In the genomic region with DNA sequence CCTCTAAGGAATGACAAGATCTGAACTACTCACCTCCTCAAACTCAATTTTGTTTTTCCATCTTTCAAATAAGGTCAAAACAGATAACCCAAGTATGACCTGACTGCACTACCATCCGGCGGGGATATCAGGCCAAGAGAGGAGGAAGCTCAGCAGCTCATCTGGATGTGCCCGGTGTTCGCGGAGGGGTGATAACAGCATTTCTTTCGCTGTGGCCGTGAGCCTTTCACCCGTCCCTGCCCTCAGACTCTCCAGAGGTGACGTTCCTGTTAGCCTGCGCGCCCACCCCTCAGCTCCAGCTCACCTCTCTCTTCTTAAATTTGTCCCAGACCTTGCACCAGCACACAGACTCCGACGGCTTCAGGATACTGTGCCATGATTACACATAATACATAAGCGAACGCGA, we compare ENCODE assay signal across 8 cellular contexts. TPM values are rescaled to one million over a fixed set of nuclear protein-coding genes. Genes with fewer than 3 reads are reported as not detected.
DNase-seq lines count a peak whose midpoint lies in the region; ATAC-seq, FAIRE-seq and TF ChIP-seq lines count a peak whose summit lies in the region.

No MANE protein-coding gene starts in this region.

- peaks cover 9% of the 10 kb centered on the region for H3F3A ChIP-seq in SK-N-SH (replicated peaks; ENCODE audit: insufficient read depth)

- no TSS peak for BruUV-seq in mammary epithelial cell (replicated peaks; lab: Mats Ljungman, UMichigan)
- BruUV-seq in HepG2 (replicated peaks; lab: Mats Ljungman, UMichigan) = TSS peak; percentile 76

- H3K36me3 ChIP-seq in SK-N-SH (replicated peaks in 1 of 2; ENCODE audit: control insufficient read depth in 1 of 2, insufficient read depth in 2 of 2, low read length in 1 of 2) (peaks cover 5 to 11% of the 10 kb centered on the region in 2 experiments), mammary epithelial cell (ENCODE audit: insufficient read depth, low read length) (no peaks in the 10 kb centered on the region), HepG2 (replicated peaks in 1 of 2; ENCODE audit: control insufficient read depth in 1 of 2, insufficient read depth in 2 of 2, low read length in 2 of 2) (peaks cover 0 to 13% of the 10 kb centered on the region in 2 experiments; a peak in 2 of 5 replicates)

- H3K4me1 ChIP-seq in SK-N-SH (ENCODE audit: control insufficient read depth in 1 of 2, insufficient read depth in 2 of 2, low read depth in 1 of 2, low read length in 1 of 2) = peaks cover 5 to 16% of the 10 kb centered on the region in 2 experiments
- peaks cover 11% of the 10 kb centered on the region for H3K4me1 ChIP-seq in mammary epithelial cell (ENCODE audit: insufficient read depth, low read length)
- H3K4me1 ChIP-seq in HepG2 (ENCODE audit: insufficient read depth, low read length) = peaks cover 53% of the 10 kb centered on the region

- peaks cover 41% of the 10 kb centered on the region for H3K79me2 ChIP-seq in SK-N-SH (ENCODE audit: insufficient read depth)
- peaks cover 21% of the 10 kb centered on the region for H3K79me2 ChIP-seq in mammary epithelial cell (ENCODE audit: insufficient read depth, low read length)
- H3K79me2 ChIP-seq in HepG2 (ENCODE audit: insufficient read depth, low read length) = peaks cover 43% of the 10 kb centered on the region

- H3K27me3 ChIP-seq in SK-N-SH (ENCODE audit: insufficient read depth) = no peaks in the 10 kb centered on the region
- H3K27me3 ChIP-seq in mammary epithelial cell (ENCODE audit: insufficient read depth, low read length) = no peaks in the 10 kb centered on the region
- no peaks in the 10 kb centered on the region; a peak in 2 of 5 replicates for H3K27me3 ChIP-seq in HepG2 (ENCODE audit: control insufficient read depth in 1 of 2, insufficient read depth in 2 of 2, low read length in 2 of 2)

- TF ChIP-seq POLR2A in HepG2 (IDR thresholded peaks at IDR 0.05; ENCODE audit: insufficient read depth in 1 of 2, low read depth in 2 of 2, low read length in 2 of 2) = no peak

- POLR2A ChIA-PET in SK-N-SH (lab: Yijun Ruan, JAX) (interaction anchor here (1.4 kb wide), 1 partner anchor 120 kb away, joined by 3 read pairs; the partner anchor contains the start of gene ZNF25), HepG2 (lab: Yijun Ruan, JAX) (interaction anchor here (1.0 to 1.5 kb wide), 5 partner anchors 9 to 104 kb away, joined by 3 to 5 read pairs (median 3); no protein-coding TSS in a partner anchor)

- H3K27ac ChIP-seq in SK-N-SH (ENCODE audit: low read depth in 2 of 2, low read length in 1 of 2) = peak overlapping the region; percentile 99 to 100; a peak in 3 of 4 replicates
- peak overlapping the region; percentile 66 for H3K27ac ChIP-seq in mammary epithelial cell (ENCODE audit: insufficient read depth, low read depth, low read length)
- H3K27ac ChIP-seq in HepG2 (ENCODE audit: extremely low read length, insufficient read depth, low read length) = peak overlapping the region; percentile 98

- dilution Hi-C loops in mammary epithelial cell (cut with HindIII; ENCODE audit: low sequenced_read_pairs) = no loop called here

- TF ChIP-seq EP300 in SK-N-SH (IDR thresholded peaks at IDR 0.05; ENCODE audit: borderline replicate concordance in 1 of 2, low read depth in 1 of 2, low read length in 1 of 2) (no peak), HepG2 (IDR thresholded peaks at IDR 0.05; ENCODE audit: low read depth in 2 of 2, low read length in 2 of 2) (no peak), HepG2 (CRISPR knock-in tag; IDR thresholded peaks at IDR 0.05; ENCODE audit: borderline replicate concordance) (no peak)

- H3K4me2 ChIP-seq in SK-N-SH (peak overlapping the region; percentile 98), mammary epithelial cell (ENCODE audit: insufficient read depth, low read depth, low read length) (peak overlapping the region; percentile 80), HepG2 (ENCODE audit: low read depth, low read length) (peak overlapping the region; percentile 97)

- CTCF ChIA-PET in SK-N-SH (lab: Yijun Ruan, JAX) = interaction anchor here (1.0 kb wide), 1 partner anchor 120 kb away, joined by 4 read pairs; no protein-coding TSS in a partner anchor
- CTCF ChIA-PET in mammary epithelial cell (lab: Charles Lee; ENCODE audit: low non-redundant PET) = no interaction called here
- CTCF ChIA-PET in HepG2 (lab: Yijun Ruan, JAX; ENCODE audit: low intra/inter-chr PET ratio, low total read pairs) = no interaction called here

- peak overlapping the region; percentile 99 for H2AFZ ChIP-seq in SK-N-SH (ENCODE audit: low read depth)
- H2AFZ ChIP-seq in mammary epithelial cell (ENCODE audit: low read depth, low read length) = peak overlapping the region; percentile 89
- no peak overlapping the region for H2AFZ ChIP-seq in HepG2 (ENCODE audit: low read length)

- no peaks in the 10 kb centered on the region for H3K9me3 ChIP-seq in SK-N-SH
- no peaks in the 10 kb centered on the region for H3K9me3 ChIP-seq in mammary epithelial cell (replicated peaks; ENCODE audit: insufficient read depth, low read length)
- H3K9me3 ChIP-seq in HepG2 (ENCODE audit: low read length) = peaks cover 7% of the 10 kb centered on the region; the same call in 1 of the 2 replicates

- H3K9ac ChIP-seq in SK-N-SH (peak overlapping the region; percentile 97), mammary epithelial cell (ENCODE audit: insufficient read depth, low read length) (peak overlapping the region; percentile 78), HepG2 (ENCODE audit: insufficient read depth, low read depth, low read length) (peak overlapping the region; percentile 93)

- H4K20me1 ChIP-seq in SK-N-SH (ENCODE audit: insufficient read depth) (no peaks in the 10 kb centered on the region), mammary epithelial cell (ENCODE audit: insufficient read depth, low read length) (no peaks in the 10 kb centered on the region), HepG2 (ENCODE audit: insufficient read depth, low read length) (no peaks in the 10 kb centered on the region)

- DNase-seq in AG09309 (ENCODE audit: low read depth) = no peak
- DNase-seq in SK-N-SH = peak; percentile 41
- no peak for DNase-seq in mammary epithelial cell
- no peak for DNase-seq in HepG2 (ENCODE audit: low spot score)
- peak; percentile 5 to 7 for DNase-seq in stimulated activated CD8-positive, alpha-beta memory T cell treated with anti-CD3 and anti-CD28 coated beads, Interleukin-2, amount 100 ng/mL, for 48 hours (ENCODE audit: low read depth in 2 of 2)
- no peak for DNase-seq in KG1 (lab: John Stamatoyannopoulos, UW)

- intact Hi-C loops in mammary epithelial cell (cut with micrococcal nuclease) = loop anchor here (5.0 kb wide), 1 partner anchor 120 kb away; the partner anchor contains the start of gene ZNF25
- intact Hi-C loops in HepG2 (cut with micrococcal nuclease; ENCODE audit: unreplicated experiment) = loop anchor here (5.0 to 10.0 kb wide), 3 partner anchors 45 to 158 kb away; partner anchors contain the start of genes ZNF25 and ZNF33A

- peak overlapping the region; percentile 44 for H3K4me3 ChIP-seq in AG09309 (ENCODE audit: control insufficient read depth, low read depth, low read length)
- H3K4me3 ChIP-seq in SK-N-SH (ENCODE audit: low read depth in 2 of 2, low read length in 1 of 2) = peak overlapping the region; percentile 89 to 90
- H3K4me3 ChIP-seq in mammary epithelial cell (replicated peaks in 1 of 3; ENCODE audit: insufficient read depth in 1 of 3, low read depth in 2 of 3, low read length in 3 of 3) = peak overlapping the region; percentile 67 to 87 (median 72)
- H3K4me3 ChIP-seq in HepG2 (replicated peaks in 1 of 3; ENCODE audit: insufficient read depth in 1 of 3, low read depth in 2 of 3, low read length in 3 of 3) = peak overlapping the region; percentile 71 to 91 (median 73)

- no peak for FAIRE-seq in HepG2 (lab: Jason Lieb, UNC)

- in situ Hi-C loops in mammary epithelial cell (cut with MboI; ENCODE audit: low sequenced_read_pairs in 2 of 2) (no loop called here), HepG2 (cut with HindIII; ENCODE audit: extremely low pct_ligation_motif_present, low pct_unique_long_range_greater_than_20kb) (no loop called here)

- H3K9me2 ChIP-seq in SK-N-SH = no peaks in the 10 kb centered on the region

- no peak for TF ChIP-seq CTCF in AG09309 (IDR thresholded peaks at IDR 0.05; ENCODE audit: control insufficient read depth, insufficient read depth, low read depth, low read length, missing control alignments)
- TF ChIP-seq CTCF in SK-N-SH (IDR thresholded peaks at IDR 0.05) = no peak
- TF ChIP-seq CTCF in mammary epithelial cell (conservative IDR thresholded peaks at IDR 0.05 in 1 of 2, IDR thresholded peaks at IDR 0.05 in 1 of 2; ENCODE audit: extremely low read depth in 1 of 2, insufficient read depth in 1 of 2, low read depth in 1 of 2, low read length in 2 of 2) = no peak
- no peak for TF ChIP-seq CTCF in HepG2 (CRISPR knock-in tag; IDR thresholded peaks at IDR 0.05)

- TF ChIP-seq RAD21 in SK-N-SH (IDR thresholded peaks at IDR 0.05; ENCODE audit: low read length) (no peak), HepG2 (CRISPR knock-in tag; IDR thresholded peaks at IDR 0.05) (no peak)

- ATAC-seq in GM18870 (IDR thresholded peaks at IDR 0.05; ENCODE audit: unreplicated experiment) = peak; percentile 14
- ATAC-seq in HG03095 (IDR thresholded peaks at IDR 0.05; ENCODE audit: unreplicated experiment) = peak; percentile 13
- no peak; the same call in 1 of the 3 replicates for ATAC-seq in HepG2

- WGBS in SK-N-SH (ENCODE audit: low lambda C conversion rate) = 5% methylated on average over 16 of the region's 16 CpGs
- WGBS in mammary epithelial cell (ENCODE audit: low coverage, missing lambda C conversion rate) = 5% methylated on average over 13 of the region's 16 CpGs
- whole genome bisulfite sequencing in HepG2 (ENCODE audit: low lambda C conversion rate) = 0% methylated on average over 15 of the region's 16 CpGs

RNA-seq across cellular contexts. Expression of gene ZNF248, which starts 0.5 kb away (rescaled TPM):
- 6.5 and 11.3 TPM in 2 replicates for polyA plus RNA-seq in SK-N-SH (2012; rRNA removed)
- polyA plus RNA-seq in SK-N-SH (2012; cell fraction: cytosol; rRNA removed) = 6.6 and 6.8 TPM in 2 replicates
- 25.0 and 47.0 TPM in 2 replicates for polyA plus RNA-seq in SK-N-SH (2012; cell fraction: nucleus; rRNA removed)
- total RNA-seq in mammary epithelial cell = 1 to 10 TPM; 5.9 to 8.2 TPM
- polyA plus RNA-seq in mammary epithelial cell = 2.9 TPM
- polyA minus RNA-seq in mammary epithelial cell = not detected
- total RNA-seq in HepG2 (2016; rRNA removed; fragmentation: Illumina TruSeq; extraction: Trizol) = 12.5 and 12.8 TPM in 2 replicates
- total RNA-seq in HepG2 (2016; cell fraction: cytosol; rRNA removed; fragmentation: Illumina TruSeq; extraction: Trizol; ENCODE audit: low read depth) = 17.5 and 18.6 TPM in 2 replicates
- 13.4 and 14.1 TPM in 2 replicates for total RNA-seq in HepG2 (2016; cell fraction: insoluble cytoplasmic fraction; rRNA removed; fragmentation: Illumina TruSeq; extraction: Trizol)
- 11.2 and 11.4 TPM in 2 replicates for total RNA-seq in HepG2 (2016; cell fraction: membrane; rRNA removed; fragmentation: Illumina TruSeq; extraction: Trizol)
- total RNA-seq in HepG2 (2016; cell fraction: nucleus; rRNA removed; fragmentation: Illumina TruSeq; extraction: Trizol) = 31.5 and 33.7 TPM in 2 replicates
- polyA plus RNA-seq in HepG2 (2011; rRNA removed) = 11.9 and 13.3 TPM in 2 replicates
- polyA plus RNA-seq in HepG2 (2011; cell fraction: cytosol; rRNA removed) = 4.5 and 5.3 TPM in 2 replicates
- polyA plus RNA-seq in HepG2 (2011; cell fraction: nucleus; rRNA removed) = 36.5 and 39.1 TPM in 2 replicates
- polyA plus RNA-seq in HepG2 (2012) = 9.8 and 11.1 TPM in 2 replicates
- 1.2 and 2.5 TPM in 2 replicates for polyA plus RNA-seq in HepG2 (2016; cell fraction: cytosol; fragmentation: Illumina TruSeq; extraction: Trizol; ENCODE audit: low read depth)
- 9.6 and 10.4 TPM in 2 replicates for polyA plus RNA-seq in HepG2 (2016; cell fraction: insoluble cytoplasmic fraction; fragmentation: Illumina TruSeq; extraction: Trizol; ENCODE audit: low read depth)
- polyA plus RNA-seq in HepG2 (2016; cell fraction: membrane; fragmentation: Illumina TruSeq; extraction: Trizol; ENCODE audit: low read depth) = 4.5 and 5.0 TPM in 2 replicates
- polyA plus RNA-seq in HepG2 (2016; cell fraction: nucleus; fragmentation: Illumina TruSeq; extraction: Trizol; ENCODE audit: insufficient read depth, low read depth) = 26.8 and 29.6 TPM in 2 replicates
- polyA minus RNA-seq in HepG2 (2011; rRNA and poly(A)+ RNA removed; ENCODE audit: low replicate concordance) = 3.4 and 15.8 TPM in 2 replicates
- polyA minus RNA-seq in HepG2 (2011; cell fraction: cytosol; rRNA and poly(A)+ RNA removed) = 6.0 TPM in 2 replicates
- polyA minus RNA-seq in HepG2 (2011; cell fraction: nucleus; rRNA and poly(A)+ RNA removed) = 77.4 and 79.8 TPM in 2 replicates

Comparison
In these comparisons a context has a peak if more than half of its experiments do, and no peak if none do; other contexts are left out.
1. DNase-seq: peak in SK-N-SH (single experiment) and stimulated activated CD8-positive, alpha-beta memory T cell treated with anti-CD3 and anti-CD28 coated beads, Interleukin-2, amount 100 ng/mL, for 48 hours (2 of 2); none in AG09309 (single experiment), mammary epithelial cell (single experiment), HepG2 (single experiment) and KG1 (single experiment).
2. Peak in every context shown above with its lines, with median percentiles within 50 percentile points of each other: H3K4me3 ChIP-seq, H3K27ac ChIP-seq, H3K4me2 ChIP-seq and H3K9ac ChIP-seq.